In the genomic region with DNA sequence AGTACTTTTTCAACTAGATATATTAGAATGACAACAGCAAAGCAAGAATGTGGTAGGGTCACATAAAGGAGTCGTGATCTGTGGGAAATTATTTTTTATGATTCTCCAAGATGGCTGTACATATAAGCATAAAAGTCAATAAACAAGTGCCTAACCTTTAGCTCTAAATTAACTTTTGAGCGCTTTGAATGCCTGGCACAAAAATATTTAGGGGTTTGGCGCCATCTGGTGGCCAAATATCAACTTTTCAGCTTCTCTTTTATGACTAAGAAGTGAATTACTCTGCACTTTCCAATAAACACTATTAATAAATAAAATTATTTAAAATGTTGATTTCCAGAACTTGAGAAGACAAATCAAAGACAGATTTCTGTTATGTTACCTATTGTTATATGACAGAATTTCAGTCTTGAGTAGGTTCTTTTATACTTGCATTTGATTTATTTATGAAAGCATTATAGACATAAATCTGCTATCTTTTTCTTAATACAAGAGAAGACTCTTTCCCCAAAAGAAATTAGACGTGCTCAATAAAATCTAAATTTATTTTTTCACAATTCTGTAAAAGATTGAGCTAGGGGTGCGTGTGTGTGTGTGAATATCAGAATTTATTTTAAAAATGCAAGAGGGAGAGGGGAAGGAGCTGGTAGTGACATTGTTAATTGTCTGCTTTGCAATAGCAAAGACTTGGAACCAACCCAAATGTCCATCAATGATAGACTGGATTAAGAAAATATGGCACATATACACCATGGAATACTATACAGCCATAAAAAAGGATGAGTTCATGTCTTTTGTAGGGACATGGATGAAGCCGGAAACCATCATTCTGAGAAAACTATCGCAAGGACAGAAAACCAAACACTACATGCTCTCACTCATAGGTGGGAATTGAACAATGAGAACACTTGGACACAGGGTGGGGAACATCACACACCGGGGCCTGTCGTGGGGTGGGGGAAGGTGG, we compare ENCODE assay signal across 8 cellular contexts. TPM values are rescaled to one million over a fixed set of nuclear protein-coding genes. Genes with fewer than 3 reads are reported as not detected.
A peak's percentile ranks its signal among the peaks of the same experiment; 100 is the strongest.
DNase-seq lines count a peak whose midpoint lies in the region; ATAC-seq and TF ChIP-seq lines count a peak whose summit lies in the region.

No MANE protein-coding gene starts in this region.

- no TSS peak for BruUV-seq in Panc1 (replicated peaks; lab: Mats Ljungman, UMichigan)

- H3K4me1 ChIP-seq in Panc1 (ENCODE audit: control insufficient read depth, insufficient read depth, low read length) (peaks cover 2% of the 10 kb centered on the region), tibial artery (no peaks in the 10 kb centered on the region)

- CTCF ChIA-PET in Panc1 (lab: Charles Lee), result interaction anchor here (0.6 to 1.7 kb wide), 9 partner anchors 33 to 617 kb away, joined by 3 to 6 read pairs (median 4); a partner anchor contains a TSS

- H3K36me3 ChIP-seq in Panc1 (ENCODE audit: control insufficient read depth, insufficient read depth, low read length) (no peaks in the 10 kb centered on the region), tibial artery (no peaks in the 10 kb centered on the region)

- POLR2A ChIA-PET in Panc1 (lab: Charles Lee), result interaction anchor here (0.5 to 0.6 kb wide), 2 partner anchors 39 to 928 kb away, joined by 3 to 7 read pairs; no protein-coding TSS in a partner anchor

- ATAC-seq in Panc1, result peak; percentile 69
- ATAC-seq in omental fat pad (ENCODE audit: low FRiP score), result no peak

- no peaks in the 10 kb centered on the region for H3K27me3 ChIP-seq in Panc1 (ENCODE audit: control insufficient read depth, insufficient read depth, low read length)
- H3K27me3 ChIP-seq in tibial artery, result no peaks in the 10 kb centered on the region

- DNase-seq in NCI-H1417 (lab: John Stamatoyannopoulos, UW) (peak; percentile 13 to 65 (median 65)), NCI-H1417 treated with DMSO at 0.1 percent for 48 hours (lab: John Stamatoyannopoulos, UW) (no peak), HPDE6-E6E7 (ENCODE audit: extremely low spot score) (peak; percentile 14), Panc1 (ENCODE audit: low read depth, low spot score) (peak; percentile 32), fibroblast of mammary gland (ENCODE audit: low read depth) (peak; percentile 67), omental fat pad (ENCODE audit: low spot score) (peak; percentile 34), tibial artery (peak; percentile 40 to 69)
- DNase-seq in activated T-cell treated with anti-CD3 and anti-CD28 coated beads, Interleukin-2, amount 50 U/mL, for 1 hour, result peak; percentile 62

- intact Hi-C loops in Panc1 (cut with micrococcal nuclease; ENCODE audit: unreplicated experiment), result loop anchor here (1.0 to 5.0 kb wide), 4 partner anchors 194 to 553 kb away; no protein-coding TSS in a partner anchor
- intact Hi-C loops in tibial artery (cut with DNase I; ENCODE audit: low total_unique reads), result loop anchor here (5.0 to 10.0 kb wide), 2 partner anchors 485 to 553 kb away; no protein-coding TSS in a partner anchor

- peak; percentile 66; the same call in 1 of the 2 replicates for TF ChIP-seq CTCF in Panc1 (IDR thresholded peaks at IDR 0.05)
- TF ChIP-seq CTCF in fibroblast of mammary gland (conservative IDR thresholded peaks at IDR 0.05; ENCODE audit: control insufficient read depth, insufficient read depth, low read depth, low read length), result peak; percentile 49
- TF ChIP-seq CTCF in omental fat pad (IDR thresholded peaks at IDR 0.05), result peak in 1 of 3 donors; percentile 43
- peak; percentile 76 for TF ChIP-seq CTCF in tibial artery (IDR thresholded peaks at IDR 0.05)

- H3K27ac ChIP-seq in Panc1 (ENCODE audit: low read length), result no peak overlapping the region
- no peak overlapping the region for H3K27ac ChIP-seq in tibial artery

- in situ Hi-C loops in Panc1 (cut with HindIII; ENCODE audit: low pct_unique_long_range_greater_than_20kb, low sequenced_read_pairs), result no loop called here

- H3K9me3 ChIP-seq in Panc1 (ENCODE audit: control insufficient read depth, insufficient read depth, low read depth, low read length), result no peaks in the 10 kb centered on the region
- no peaks in the 10 kb centered on the region for H3K9me3 ChIP-seq in tibial artery

- H3K4me3 ChIP-seq in Panc1 (ENCODE audit: low read depth in 2 of 2, low read length in 2 of 2) (no peak overlapping the region), fibroblast of mammary gland (ENCODE audit: control insufficient read depth, low read depth, low read length) (no peak overlapping the region), tibial artery (no peak overlapping the region)

RNA-seq across cellular contexts. Expression of a gene that starts 36.7 kb away (rescaled TPM):
- total RNA-seq in Panc1 (2021; ENCODE audit: unreplicated experiment), result 33.0 TPM
- polyA plus RNA-seq in Panc1 (2012; ENCODE audit: insufficient read length), result 16.8 TPM
- 10 to 100 TPM; 36.8 to 87.0 (median 61.0) TPM for total RNA-seq in omental fat pad
